8 cellular contexts compared by ENCODE assay signal in genomic region chr5:65483474-65484346, GRCh38. TPM values are rescaled to one million over a fixed set of nuclear protein-coding genes. Genes with fewer than 3 reads are reported as not detected.
DNase-seq lines count a peak whose midpoint lies in the region; ATAC-seq, FAIRE-seq and TF ChIP-seq lines count a peak whose summit lies in the region.

No MANE protein-coding gene starts in this region.

- no peak overlapping the region for H3K9ac ChIP-seq in neuronal stem cell (ENCODE audit: low read depth, low read length, poor library complexity)

- no peak overlapping the region for H3K23ac ChIP-seq in neuronal stem cell (ENCODE audit: low read depth, low read length, poor library complexity)

- FAIRE-seq in GM12892 (lab: Jason Lieb, UNC) = peak; percentile 78

- no peak overlapping the region for H3K14ac ChIP-seq in neuronal stem cell (ENCODE audit: low read length)

- peaks cover 0 to 5% of the 10 kb centered on the region in 2 donors for H3K36me3 ChIP-seq in neuronal stem cell (replicated peaks in 1 of 2; ENCODE audit: control insufficient read depth in 2 of 2, insufficient read depth in 2 of 2, low read length in 2 of 2)

- no peak overlapping the region for H3K4ac ChIP-seq in neuronal stem cell (ENCODE audit: low read length)

- H2BK120ac ChIP-seq in neuronal stem cell (ENCODE audit: low read depth, low read length) = no peak overlapping the region

- DNase-seq in AG04450 (ENCODE audit: low read depth, low spot score) (no peak), GM12892 (ENCODE audit: insufficient read length) (no peak), NCI-H1436 treated with DMSO at 0.1 percent for 48 hours (lab: John Stamatoyannopoulos, UW) (peak; percentile 40), fibroblast of the conjunctiva (ENCODE audit: low read depth) (peak; percentile 71), neuronal stem cell (ENCODE audit: low spot score) (no peak)
- DNase-seq in stimulated activated CD4-positive, alpha-beta T cell treated with anti-CD3 and anti-CD28 coated beads, Interleukin-12 subunit alpha, Interleukin-12 subunit beta, amount 100 ng/mL, for 4 hours = no peak

- CTCF ChIA-PET in AG04450 (lab: Charles Lee) = interaction anchor here (0.6 to 5.5 kb wide), 35 partner anchors 8 to 1254 kb away, joined by 3 to 123 read pairs (median 4); no protein-coding TSS in a partner anchor

- no peaks in the 10 kb centered on the region for H3K79me1 ChIP-seq in neuronal stem cell (ENCODE audit: low read depth, low read length)

- H4K8ac ChIP-seq in neuronal stem cell (ENCODE audit: low read depth, low read length) = no peak overlapping the region

- no peak overlapping the region for H2BK15ac ChIP-seq in neuronal stem cell (ENCODE audit: low read length)

- no peak overlapping the region for H3K18ac ChIP-seq in neuronal stem cell (ENCODE audit: low read length)

- H3K27ac ChIP-seq in AG04450 (ENCODE audit: low read depth, low read length) (peak overlapping the region; percentile 85), VCaP (no peak overlapping the region), neuronal stem cell (replicated peaks; ENCODE audit: low read length) (no peak overlapping the region)

- ATAC-seq in HG02884 (IDR thresholded peaks at IDR 0.05; ENCODE audit: unreplicated experiment) = peak; percentile 39

- H2BK5ac ChIP-seq in neuronal stem cell (ENCODE audit: low read length) = no peak overlapping the region

- POLR2A ChIA-PET in AG04450 (lab: Yijun Ruan, JAX) = interaction anchor here (0.7 to 4.3 kb wide), 3 partner anchors 184 to 448 kb away, joined by 3 to 31 read pairs (median 3); no protein-coding TSS in a partner anchor

- H3K27me3 ChIP-seq in AG04450 (ENCODE audit: control insufficient read depth, insufficient read depth, low read length) (no peaks in the 10 kb centered on the region), neuronal stem cell (ENCODE audit: control insufficient read depth in 3 of 3, insufficient read depth in 3 of 3, low read depth in 1 of 3, low read length in 3 of 3) (no peaks in the 10 kb centered on the region)

- H2AFZ ChIP-seq in neuronal stem cell (ENCODE audit: low read length) = peak overlapping the region; percentile 90

- peaks cover 2 to 8% of the 10 kb centered on the region in 2 donors for H3K4me1 ChIP-seq in neuronal stem cell (ENCODE audit: control insufficient read depth in 2 of 2, insufficient read depth in 1 of 2, low read depth in 1 of 2, low read length in 2 of 2)

- H2BK12ac ChIP-seq in neuronal stem cell (ENCODE audit: low read length) = no peak overlapping the region

- TF ChIP-seq CTCF in AG04450 (IDR thresholded peaks at IDR 0.05; ENCODE audit: low read depth, low read length) = peak; percentile 54
- TF ChIP-seq CTCF in VCaP (conservative IDR thresholded peaks at IDR 0.05) = peak; percentile 65

- TF ChIP-seq POLR2A in GM12892 (IDR thresholded peaks at IDR 0.05; ENCODE audit: low read depth, low read length) = no peak

- no CpG with 5 or more reads among the region's 3 CpGs for WGBS in neuronal stem cell (ENCODE audit: extremely low coverage in 2 of 2, insufficient read length in 2 of 2, insufficient replicate concordance in 1 of 2), 2 donors

- no peak overlapping the region for H2AK5ac ChIP-seq in neuronal stem cell (ENCODE audit: low read depth, low read length)

- no peak overlapping the region for H4K91ac ChIP-seq in neuronal stem cell (ENCODE audit: low read depth, low read length, poor library complexity)

- H3K9me3 ChIP-seq in AG04450 (ENCODE audit: control insufficient read depth, insufficient read depth, low read length) (peaks cover 7% of the 10 kb centered on the region; the same call in 1 of the 2 replicates), neuronal stem cell (replicated peaks in 1 of 2; ENCODE audit: control insufficient read depth in 2 of 2, insufficient read depth in 1 of 2, low read depth in 1 of 2, low read length in 2 of 2) (no peaks in the 10 kb centered on the region)

- no peak overlapping the region for H3K4me2 ChIP-seq in neuronal stem cell (ENCODE audit: insufficient read depth, low read length, poor library complexity, severe bottlenecking)

- H3K4me3 ChIP-seq in AG04450 (ENCODE audit: low read depth, low read length) (peak overlapping the region; percentile 68), neuronal stem cell (ENCODE audit: low read length in 2 of 2) (peak overlapping the region in 1 of 2 donors; percentile 48)

RNA-seq across cellular contexts. Expression of gene ADAMTS6, which starts 2.0 kb away (rescaled TPM):
- 21.3 and 22.5 TPM in 2 replicates for polyA plus RNA-seq in AG04450 (2011; rRNA removed)
- 137 and 210 TPM in 2 replicates for polyA minus RNA-seq in AG04450 (2011; rRNA and poly(A)+ RNA removed)
- 1.7 TPM for polyA plus RNA-seq in GM12892 (2012; ENCODE audit: missing spikeins)
- 3.5 TPM for polyA plus RNA-seq in neuronal stem cell (2013, experiment 1 of 2)
- 3.4 TPM for polyA plus RNA-seq in neuronal stem cell (2013, experiment 2 of 2)

Comparison
In these comparisons a context has a peak if more than half of its experiments do, and no peak if none do; other contexts are left out.
1. DNase-seq: peak in NCI-H1436 treated with DMSO at 0.1 percent for 48 hours (single experiment) and fibroblast of the conjunctiva (single experiment); none in AG04450 (single experiment), GM12892 (single experiment), neuronal stem cell (single experiment) and stimulated activated CD4-positive, alpha-beta T cell treated with anti-CD3 and anti-CD28 coated beads, Interleukin-12 subunit alpha, Interleukin-12 subunit beta, amount 100 ng/mL, for 4 hours (single experiment).